Comparison of ENCODE assay signal across 12 cellular contexts in the genomic region with DNA sequence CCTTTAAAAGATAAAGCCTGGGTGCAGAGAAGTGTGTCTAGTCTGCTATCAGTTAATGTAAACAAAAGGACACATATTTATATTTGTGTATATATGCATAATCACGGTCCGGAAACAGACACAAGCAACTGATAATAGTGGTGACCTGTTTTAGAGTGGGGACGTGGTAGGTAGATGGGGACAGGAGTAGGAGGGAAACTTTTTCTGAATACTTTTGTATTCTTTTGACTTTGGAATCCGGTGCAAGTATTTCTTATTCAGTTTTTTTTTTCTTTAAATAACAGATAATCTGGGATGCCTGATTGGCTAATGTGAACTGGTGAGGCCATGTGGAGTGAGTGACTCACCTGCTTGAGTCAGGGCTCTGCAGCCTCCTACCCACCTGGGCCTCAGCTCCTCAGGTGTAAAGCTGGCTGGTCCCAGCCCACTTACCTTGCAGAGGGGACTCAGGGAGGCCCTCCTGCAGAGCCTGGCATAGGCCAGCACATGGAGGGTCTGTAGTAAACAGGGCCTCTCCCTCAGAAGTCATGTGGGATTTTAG. TPM values are rescaled to one million over a fixed set of nuclear protein-coding genes. Genes with fewer than 3 reads are reported as not detected.
A peak's percentile ranks its signal among the peaks of the same experiment; 100 is the strongest.
DNase-seq lines count a peak whose midpoint lies in the region; ATAC-seq and TF ChIP-seq lines count a peak whose summit lies in the region.
"Had no signal": no experiment of that assay in that cellular context is flagged by ENCODE, and none has a peak within 500 bp of the region (broad histone marks: within the 10 kb centered on the region; RNA-seq: fewer than 3 reads in every experiment).

No MANE protein-coding gene starts in this region.

- peak overlapping the region; percentile 80 for H3K27ac Mint-ChIP-seq in activated CD4-positive, alpha-beta T cell treated with anti-CD3 and anti-CD28 coated beads, Interleukin-2, amount 10 ng/mL, durations not matched to agents 24 days and 14 days
- H3K27ac Mint-ChIP-seq in activated CD4-positive, alpha-beta T cell treated with anti-CD3 and anti-CD28 coated beads, Interleukin-2, amount 10 ng/mL, durations not matched to agents 7 days and 5 days = no peak overlapping the region
- H3K27ac Mint-ChIP-seq: activated naive CD4-positive, alpha-beta T cell treated with anti-CD3 and anti-CD28 coated beads, Interleukin-2, amount 50 U/mL, for 24 hours had no signal

- no peaks in the 10 kb centered on the region for H3K9me3 Mint-ChIP-seq in activated CD4-positive, alpha-beta T cell treated with anti-CD3 and anti-CD28 coated beads, Interleukin-2, amount 10 ng/mL, durations not matched to agents 24 days and 14 days
- no peaks in the 10 kb centered on the region for H3K9me3 Mint-ChIP-seq in activated CD4-positive, alpha-beta T cell treated with anti-CD3 and anti-CD28 coated beads, Interleukin-2, amount 10 ng/mL, durations not matched to agents 7 days and 5 days
- H3K9me3 Mint-ChIP-seq: activated naive CD4-positive, alpha-beta T cell treated with anti-CD3 and anti-CD28 coated beads, Interleukin-2, amount 50 U/mL, for 24 hours had no signal

- WGBS in thymus = 98% methylated on average over 4 of the region's 4 CpGs

- H3K9me3 ChIP-seq in WERI-Rb-1 (ENCODE audit: severe bottlenecking) (no peaks in the 10 kb centered on the region), thymus (ENCODE audit: control insufficient read depth) (no peaks in the 10 kb centered on the region)
- H3K9me3 ChIP-seq: left ventricle myocardium inferior, spleen had no signal

- H3K4me3 Mint-ChIP-seq in activated CD4-positive, alpha-beta T cell treated with anti-CD3 and anti-CD28 coated beads, Interleukin-2, amount 10 ng/mL, durations not matched to agents 24 days and 14 days = no peak overlapping the region
- H3K4me3 Mint-ChIP-seq in activated CD4-positive, alpha-beta T cell treated with anti-CD3 and anti-CD28 coated beads, Interleukin-2, amount 10 ng/mL, durations not matched to agents 7 days and 5 days = no peak overlapping the region
- H3K4me3 Mint-ChIP-seq: activated naive CD4-positive, alpha-beta T cell treated with anti-CD3 and anti-CD28 coated beads, Interleukin-2, amount 50 U/mL, for 24 hours had no signal

- peaks cover 82% of the 10 kb centered on the region for H3K4me1 Mint-ChIP-seq in activated CD4-positive, alpha-beta T cell treated with anti-CD3 and anti-CD28 coated beads, Interleukin-2, amount 10 ng/mL, durations not matched to agents 24 days and 14 days
- H3K4me1 Mint-ChIP-seq in activated CD4-positive, alpha-beta T cell treated with anti-CD3 and anti-CD28 coated beads, Interleukin-2, amount 10 ng/mL, durations not matched to agents 7 days and 5 days = peaks cover 64% of the 10 kb centered on the region

- H3K4me3 ChIP-seq in WERI-Rb-1 (ENCODE audit: low read depth, low read length) (no peak overlapping the region), thymus (ENCODE audit: low read length) (no peak overlapping the region)
- H3K4me3 ChIP-seq: left ventricle myocardium inferior, spleen had no signal

- TF ChIP-seq CTCF in WERI-Rb-1 (IDR thresholded peaks at IDR 0.05; ENCODE audit: low read depth, low read length) (no peak), foreskin keratinocyte (conservative IDR thresholded peaks at IDR 0.05) (no peak)

- DNase-seq in activated CD4-positive, alpha-beta T cell treated with anti-CD3 and anti-CD28 coated beads, Interleukin-2, amount 10 ng/mL, durations not matched to agents 24 days and 14 days = no peak
- DNase-seq in activated CD4-positive, alpha-beta T cell treated with anti-CD3 and anti-CD28 coated beads, Interleukin-2, amount 10 ng/mL, durations not matched to agents 7 days and 5 days = no peak
- DNase-seq in WERI-Rb-1 (no peak), foreskin keratinocyte (peak; percentile 59 to 80), NCI-H2029 (lab: John Stamatoyannopoulos, UW) (no peak)
- no peak for DNase-seq in stimulated activated CD4-positive, alpha-beta T cell treated with anti-CD3 and anti-CD28 coated beads, Interleukin-4, amount 100 ng/mL, for 24 hours
- DNase-seq: DND-41, left ventricle myocardium inferior, spleen had no signal

- ATAC-seq in foreskin keratinocyte (peak; percentile 89), HG03039 (IDR thresholded peaks at IDR 0.05; ENCODE audit: unreplicated experiment) (no peak)

- H3K36me3 ChIP-seq in WERI-Rb-1 = no peaks in the 10 kb centered on the region
- H3K36me3 ChIP-seq in thymus (ENCODE audit: control insufficient read depth, insufficient read depth) = no peaks in the 10 kb centered on the region
- H3K36me3 ChIP-seq: left ventricle myocardium inferior, spleen had no signal

- H3K4me1 ChIP-seq in foreskin keratinocyte = peaks cover 50% of the 10 kb centered on the region
- peaks cover 6% of the 10 kb centered on the region for H3K4me1 ChIP-seq in thymus (ENCODE audit: control insufficient read depth, insufficient read depth, low read length)

- no peaks in the 10 kb centered on the region for H3K27me3 Mint-ChIP-seq in activated CD4-positive, alpha-beta T cell treated with anti-CD3 and anti-CD28 coated beads, Interleukin-2, amount 10 ng/mL, durations not matched to agents 24 days and 14 days
- H3K27me3 Mint-ChIP-seq in activated CD4-positive, alpha-beta T cell treated with anti-CD3 and anti-CD28 coated beads, Interleukin-2, amount 10 ng/mL, durations not matched to agents 7 days and 5 days = no peaks in the 10 kb centered on the region
- H3K27me3 Mint-ChIP-seq: activated naive CD4-positive, alpha-beta T cell treated with anti-CD3 and anti-CD28 coated beads, Interleukin-2, amount 50 U/mL, for 24 hours had no signal

- H3K27ac ChIP-seq in WERI-Rb-1 = peak overlapping the region; percentile 69; the same call in 1 of the 2 replicates
- H3K27ac ChIP-seq in foreskin keratinocyte = peak overlapping the region; percentile 72
- peak overlapping the region; percentile 8 for H3K27ac ChIP-seq in thymus (ENCODE audit: low read depth)

- H3K27me3 ChIP-seq in WERI-Rb-1 (ENCODE audit: insufficient read depth, low read depth, severe bottlenecking) (no peaks in the 10 kb centered on the region), foreskin keratinocyte (no peaks in the 10 kb centered on the region), thymus (ENCODE audit: control insufficient read depth, insufficient read depth) (no peaks in the 10 kb centered on the region)
- H3K27me3 ChIP-seq: spleen had no signal

- intact Hi-C loops in activated CD4-positive, alpha-beta T cell treated with anti-CD3 and anti-CD28 coated beads, Interleukin-2, amount 10 ng/mL, durations not matched to agents 24 days and 14 days (cut with micrococcal nuclease) = no loop called here

- CTCF ChIA-PET in activated CD4-positive, alpha-beta T cell treated with anti-CD3 and anti-CD28 coated beads, Interleukin-2, amount 10 ng/mL, durations not matched to agents 7 days and 5 days (lab: Charles Lee) = interaction anchor here (0.6 to 8.9 kb wide), 9 partner anchors 9 to 660 kb away, joined by 3 to 51 read pairs (median 5); no protein-coding TSS in a partner anchor

- POLR2A ChIA-PET in activated CD4-positive, alpha-beta T cell treated with anti-CD3 and anti-CD28 coated beads, Interleukin-2, amount 10 ng/mL, durations not matched to agents 7 days and 5 days (lab: Charles Lee) = no interaction called here

- peaks cover 28% of the 10 kb centered on the region for H3K36me3 Mint-ChIP-seq in activated CD4-positive, alpha-beta T cell treated with anti-CD3 and anti-CD28 coated beads, Interleukin-2, amount 10 ng/mL, durations not matched to agents 24 days and 14 days (ENCODE audit: low read depth)
- H3K36me3 Mint-ChIP-seq in activated CD4-positive, alpha-beta T cell treated with anti-CD3 and anti-CD28 coated beads, Interleukin-2, amount 10 ng/mL, durations not matched to agents 7 days and 5 days (ENCODE audit: low read depth) = no peaks in the 10 kb centered on the region
- H3K36me3 Mint-ChIP-seq: activated naive CD4-positive, alpha-beta T cell treated with anti-CD3 and anti-CD28 coated beads, Interleukin-2, amount 50 U/mL, for 24 hours had no signal

RNA-seq across cellular contexts. Expression of a gene that starts 15.3 kb away (rescaled TPM):
- total RNA-seq in activated CD4-positive, alpha-beta T cell treated with anti-CD3 and anti-CD28 coated beads, Interleukin-2, amount 10 ng/mL, durations not matched to agents 24 days and 14 days = 501 and 510 TPM in 2 replicates
- total RNA-seq in activated CD4-positive, alpha-beta T cell treated with anti-CD3 and anti-CD28 coated beads, Interleukin-2, amount 10 ng/mL, durations not matched to agents 7 days and 5 days = 10 to 100 TPM; 45.5 to 47.3 TPM
- 185 and 192 TPM in 2 replicates for total RNA-seq in foreskin keratinocyte
- polyA plus RNA-seq in foreskin keratinocyte = 40.2 and 42.9 TPM in 2 replicates
- 17.3 TPM for polyA plus RNA-seq in thymus

Comparison
In these comparisons a context has a peak if more than half of its experiments do, and no peak if none do; other contexts are left out.
1. DNase-seq: peak in foreskin keratinocyte (2 of 2); none in activated CD4-positive, alpha-beta T cell treated with anti-CD3 and anti-CD28 coated beads, Interleukin-2, amount 10 ng/mL, durations not matched to agents 24 days and 14 days (single experiment), activated CD4-positive, alpha-beta T cell treated with anti-CD3 and anti-CD28 coated beads, Interleukin-2, amount 10 ng/mL, durations not matched to agents 7 days and 5 days (single experiment), WERI-Rb-1 (single experiment), stimulated activated CD4-positive, alpha-beta T cell treated with anti-CD3 and anti-CD28 coated beads, Interleukin-4, amount 100 ng/mL, for 24 hours (single experiment) and NCI-H2029 (single experiment).
2. H3K27ac ChIP-seq: peak in every context shown above with its lines; median percentile 72 in foreskin keratinocyte; 69 in WERI-Rb-1; 8 in thymus.